ENCODE assay signal across 1 cellular context in genomic region chr3:48240711-48241491, GRCh38.
TF ChIP-seq lines count a peak whose summit lies in the region.

ZNF589 (plus strand) TSS chr3:48241104; CDS start chr3:48241172, 68 bp downstream.

TF ChIP-seq in K562, 482 proteins besides CTCF, POLR2A, EP300 and RAD21 (continued from another document and continues in another):
- TF ChIP-seq MGA (IDR thresholded peaks at IDR 0.05) (peak; percentile 65), RNF2 (IDR thresholded peaks at IDR 0.05) (0 out of 2 replicates have a peak, but pooled peaks have one; percentile 57), ZNF696 (CRISPR knock-in tag; conservative IDR thresholded peaks at IDR 0.05) (no peak), SAFB2 (IDR thresholded peaks at IDR 0.05; ENCODE audit: borderline replicate concordance, low read depth, low read length, severe bottlenecking) (no peak), ZNF699 (CRISPR knock-in tag; IDR thresholded peaks at IDR 0.05; ENCODE audit: insufficient replicate concordance) (no peak), DACH1 (IDR thresholded peaks at IDR 0.05; ENCODE audit: partially characterized antibody) (no peak), ATF3 (IDR thresholded peaks at IDR 0.05) (peak; percentile 75), ATF3 (CRISPR knock-in tag; conservative IDR thresholded peaks at IDR 0.05) (0 out of 2 replicates have a peak, but pooled peaks have one; percentile 29), NBN (IDR thresholded peaks at IDR 0.05; ENCODE audit: low read depth) (peak; percentile 82; the same call in 1 of the 2 replicates), C11orf30 (IDR thresholded peaks at IDR 0.05; ENCODE audit: low read depth) (peak; percentile 67), YY1 (IDR thresholded peaks at IDR 0.05; ENCODE audit: borderline replicate concordance in 1 of 3, control insufficient read depth in 1 of 3, extremely low read depth in 1 of 3, insufficient read depth in 3 of 3, insufficient read length in 1 of 3, insufficient replicate concordance in 2 of 3, low read depth in 1 of 3, low read length in 2 of 3) (peak in 1 of 3 experiments; percentile 62), FOXP4 (CRISPR knock-in tag; IDR thresholded peaks at IDR 0.05; ENCODE audit: borderline replicate concordance) (peak; percentile 73; the same call in 1 of the 2 replicates), ZKSCAN1 (IDR thresholded peaks at IDR 0.05; ENCODE audit: low read depth, low read length) (peak; percentile 41; the same call in 1 of the 2 replicates), WHSC1 (IDR thresholded peaks at IDR 0.05; ENCODE audit: low read length) (no peak), PRMT5 (CRISPR knock-in tag; IDR thresholded peaks at IDR 0.05) (no peak), THAP7 (CRISPR knock-in tag; IDR thresholded peaks at IDR 0.05) (no peak), GMEB1 (CRISPR knock-in tag; IDR thresholded peaks at IDR 0.05) (peak; percentile 88), ZNF232 (CRISPR knock-in tag; IDR thresholded peaks at IDR 0.05) (no peak), KDM5B (IDR thresholded peaks at IDR 0.05; ENCODE audit: insufficient replicate concordance, low read depth, low read length) (peak; percentile 74), ZNF511 (CRISPR knock-in tag; IDR thresholded peaks at IDR 0.05) (no peak), NRF1 (conservative IDR thresholded peaks at IDR 0.05 in 1 of 2, IDR thresholded peaks at IDR 0.05 in 1 of 2) (peak; percentile 94 to 95), LCOR (CRISPR knock-in tag; IDR thresholded peaks at IDR 0.05) (0 out of 2 replicates have a peak, but pooled peaks have one; percentile 40), SMAD1 (IDR thresholded peaks at IDR 0.05; ENCODE audit: low read depth, low read length, partially characterized antibody) (no peak), CTCFL (IDR thresholded peaks at IDR 0.05; ENCODE audit: borderline replicate concordance, insufficient read depth, low read depth, low read length, poor library complexity, severe bottlenecking) (peak; percentile 97), ARID3B (CRISPR knock-in tag; IDR thresholded peaks at IDR 0.05; ENCODE audit: borderline replicate concordance) (no peak), CTBP1 (IDR thresholded peaks at IDR 0.05; ENCODE audit: borderline replicate concordance) (peak; percentile 79), ATF1 (CRISPR knock-in tag; IDR thresholded peaks at IDR 0.05) (no peak), ATF1 (tag; IDR thresholded peaks at IDR 0.05) (peak; percentile 97), NR0B1 (IDR thresholded peaks at IDR 0.05; ENCODE audit: partially characterized antibody) (no peak), ELK1 (CRISPR knock-in tag; IDR thresholded peaks at IDR 0.05) (no peak)
